In the genomic region with DNA sequence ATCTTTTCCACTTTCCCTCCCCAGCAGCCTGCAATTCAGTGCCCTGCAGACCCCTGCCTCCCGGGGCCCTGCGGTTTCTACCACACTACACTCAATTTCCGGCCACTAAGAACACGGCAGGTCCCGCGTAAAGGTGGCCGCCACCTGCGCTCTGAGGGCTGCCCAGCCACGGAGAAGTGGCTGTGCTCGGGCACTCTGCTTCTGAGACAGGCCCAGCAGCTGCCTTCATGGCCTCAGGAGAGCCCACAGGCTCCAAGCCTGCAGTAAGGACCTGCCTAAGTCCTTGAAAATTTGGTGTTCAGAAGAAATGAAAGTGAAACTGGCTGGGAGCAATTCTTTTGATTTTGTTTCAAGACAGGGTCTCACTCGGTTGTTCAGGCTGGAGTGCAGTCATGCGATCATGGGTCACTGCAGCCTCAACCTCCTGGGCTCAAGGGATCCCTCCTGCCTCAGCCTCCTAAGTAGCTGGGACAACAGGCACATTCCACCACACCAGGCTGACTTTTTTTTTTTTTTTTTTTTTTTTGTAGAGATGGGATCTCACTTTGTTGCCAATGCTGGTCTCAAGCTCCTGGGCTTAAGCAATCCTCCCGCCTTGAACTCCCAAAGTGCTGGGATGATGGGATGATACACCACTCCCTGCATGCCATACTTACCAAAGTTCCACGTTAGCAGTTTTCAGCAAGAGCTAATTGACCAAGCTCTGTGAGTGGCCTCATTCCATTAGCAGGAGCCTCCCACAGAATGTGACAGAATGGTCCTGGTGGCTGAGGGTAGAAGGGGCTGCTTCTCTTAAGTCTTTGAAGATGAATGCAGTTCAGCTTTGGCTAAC, we compare ENCODE assay signal across 11 cellular contexts. TPM values are rescaled to one million over a fixed set of nuclear protein-coding genes. Genes with fewer than 3 reads are reported as not detected.
A peak's percentile ranks its signal among the peaks of the same experiment; 100 is the strongest.
DNase-seq lines count a peak whose midpoint lies in the region; ATAC-seq, FAIRE-seq and TF ChIP-seq lines count a peak whose summit lies in the region.
"Had no signal": no experiment of that assay in that cellular context is flagged by ENCODE, and none has a peak within 500 bp of the region (broad histone marks: within the 10 kb centered on the region; RNA-seq: fewer than 3 reads in every experiment).

No MANE protein-coding gene starts in this region.

- no peak for DNase-seq in activated T-cell treated with anti-CD3 and anti-CD28 coated beads, Interleukin-2, amount 50 U/mL, for 4 hours
- no peak for DNase-seq in activated T-cell treated with anti-CD3 and anti-CD28 coated beads, Interleukin-2, amount 50 U/mL, for 1 hour
- DNase-seq in RCC 7860 (ENCODE audit: low spot score) (peak; percentile 4), fibroblast of the aortic adventitia (ENCODE audit: low read depth) (peak; percentile 37), thyroid gland (peak; percentile 36 to 38), medulla oblongata (ENCODE audit: extremely low spot score) (no peak)
- DNase-seq: NCI-H1105 treated with DMSO at 0.1 percent for 48 hours had no signal

- intact Hi-C loops in thyroid gland (cut with DNase I), result no loop called here

- H3K9me3 ChIP-seq in thyroid gland, result no peaks in the 10 kb centered on the region

- ATAC-seq in activated T-cell treated with anti-CD3 and anti-CD28 coated beads, Interleukin-2, amount 50 U/mL, for 4 hours, result peak; percentile 56 to 65
- no peak for ATAC-seq in HG02571 (IDR thresholded peaks at IDR 0.05; ENCODE audit: unreplicated experiment)
- ATAC-seq in HG03097 (IDR thresholded peaks at IDR 0.05; ENCODE audit: low FRiP score, unreplicated experiment), result no peak

- no peaks in the 10 kb centered on the region for H3K27me3 ChIP-seq in thyroid gland

- TF ChIP-seq POLR2A in thyroid gland (IDR thresholded peaks at IDR 0.05), result no peak

- TF ChIP-seq CTCF in fibroblast of the aortic adventitia (IDR thresholded peaks at IDR 0.05; ENCODE audit: insufficient read depth, low read length), result no peak
- no peak for TF ChIP-seq CTCF in thyroid gland (IDR thresholded peaks at IDR 0.05)

- WGBS in thyroid gland, 2 donors, result 61 to 65% methylated on average over 14 of the region's 14 CpGs

- H3K27me3 Mint-ChIP-seq in activated T-cell treated with anti-CD3 and anti-CD28 coated beads, Interleukin-2, amount 50 U/mL, for 4 hours (ENCODE audit: low read depth), result no peaks in the 10 kb centered on the region

- no peak overlapping the region for H3K27ac ChIP-seq in thyroid gland
- H3K27ac ChIP-seq: VCaP had no signal

- H3K4me1 Mint-ChIP-seq in activated T-cell treated with anti-CD3 and anti-CD28 coated beads, Interleukin-2, amount 50 U/mL, for 4 hours (ENCODE audit: low read depth), result peaks cover 29% of the 10 kb centered on the region

- FAIRE-seq in RCC 7860 (lab: Jason Lieb, UNC), result no peak

- no peaks in the 10 kb centered on the region for H3K36me3 Mint-ChIP-seq in activated T-cell treated with anti-CD3 and anti-CD28 coated beads, Interleukin-2, amount 50 U/mL, for 4 hours (ENCODE audit: insufficient read depth)

- H3K36me3 ChIP-seq in thyroid gland, result no peaks in the 10 kb centered on the region

- H3K4me1 ChIP-seq in thyroid gland, result no peaks in the 10 kb centered on the region

- peak overlapping the region; percentile 82 for H3K4me3 Mint-ChIP-seq in activated T-cell treated with anti-CD3 and anti-CD28 coated beads, Interleukin-2, amount 50 U/mL, for 4 hours
- H3K4me3 Mint-ChIP-seq: neural crest cell had no signal

- no peaks in the 10 kb centered on the region for H3K9me3 Mint-ChIP-seq in activated T-cell treated with anti-CD3 and anti-CD28 coated beads, Interleukin-2, amount 50 U/mL, for 4 hours
- H3K9me3 Mint-ChIP-seq: neural crest cell had no signal

- H3K4me3 ChIP-seq in fibroblast of the aortic adventitia (ENCODE audit: low read depth, low read length) (peak overlapping the region; percentile 13), thyroid gland (replicated peaks in 1 of 3) (no peak overlapping the region)

RNA-seq across cellular contexts. Expression of gene ALPP, which starts 14.6 kb away (rescaled TPM):
- not detected for total RNA-seq in activated T-cell treated with anti-CD3 and anti-CD28 coated beads, Interleukin-2, amount 50 U/mL, for 4 hours
- not detected in 2 replicates for total RNA-seq in fibroblast of the aortic adventitia (ENCODE audit: low replicate concordance)
- total RNA-seq in thyroid gland, result not detected
- total RNA-seq: neural crest cell had no signal

RNA-seq across cellular contexts. Expression of gene ALPG, which starts 42.6 kb away (rescaled TPM):
- not detected for total RNA-seq in activated T-cell treated with anti-CD3 and anti-CD28 coated beads, Interleukin-2, amount 50 U/mL, for 4 hours
- total RNA-seq in fibroblast of the aortic adventitia (ENCODE audit: low replicate concordance) (not detected in 2 replicates), thyroid gland (not detected)
- total RNA-seq: neural crest cell had no signal

Comparison
In these comparisons a context has a peak if more than half of its experiments do, and no peak if none do; other contexts are left out.
1. ATAC-seq: peak in activated T-cell treated with anti-CD3 and anti-CD28 coated beads, Interleukin-2, amount 50 U/mL, for 4 hours (2 of 2); none in HG02571 (single experiment) and HG03097 (single experiment).
2. DNase-seq: peak in RCC 7860 (single experiment), fibroblast of the aortic adventitia (single experiment) and thyroid gland (2 of 2); none in activated T-cell treated with anti-CD3 and anti-CD28 coated beads, Interleukin-2, amount 50 U/mL, for 4 hours (single experiment), activated T-cell treated with anti-CD3 and anti-CD28 coated beads, Interleukin-2, amount 50 U/mL, for 1 hour (single experiment) and medulla oblongata (single experiment).